Comparison of ENCODE assay signal across 8 cellular contexts in the genomic region with DNA sequence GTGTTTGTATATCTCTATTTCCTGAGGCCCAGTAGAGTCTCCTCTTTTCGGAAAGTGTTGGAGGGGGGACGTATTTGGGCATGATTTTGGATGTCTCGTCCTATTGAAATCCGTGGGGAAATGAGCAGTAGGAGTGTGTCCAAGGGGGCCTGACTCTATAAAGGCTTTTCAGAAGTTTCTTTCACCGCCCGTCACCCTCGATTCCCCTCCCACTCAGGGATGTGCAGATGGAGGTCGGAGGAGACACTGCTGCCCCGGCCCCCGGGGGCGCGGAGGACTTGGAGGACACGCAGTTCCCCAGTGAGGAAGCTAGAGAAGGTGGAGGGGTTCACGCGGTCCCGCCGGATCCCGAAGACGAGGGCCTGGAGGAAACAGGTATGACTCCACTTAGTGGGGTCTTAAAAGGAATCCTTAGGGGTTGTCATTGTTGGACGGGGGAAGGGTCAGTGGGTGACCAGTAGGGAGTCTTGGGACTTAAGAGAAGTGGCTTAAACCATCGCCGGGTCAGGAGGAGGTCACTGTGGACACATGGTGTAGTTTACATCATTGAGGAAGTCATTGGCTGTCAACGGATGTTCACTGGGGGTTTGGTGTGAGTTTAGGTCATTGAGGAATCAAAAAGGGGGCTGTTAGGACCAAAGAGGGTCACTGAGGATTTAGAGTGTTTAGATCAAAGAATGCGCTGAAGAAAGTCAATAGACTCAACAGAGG. TPM values are rescaled to one million over a fixed set of nuclear protein-coding genes. Genes with fewer than 3 reads are reported as not detected.
A peak's percentile ranks its signal among the peaks of the same experiment; 100 is the strongest.
DNase-seq lines count a peak whose midpoint lies in the region; ATAC-seq and TF ChIP-seq lines count a peak whose summit lies in the region.

No MANE protein-coding gene starts in this region.

- ATAC-seq in GM21381 (IDR thresholded peaks at IDR 0.05; ENCODE audit: unreplicated experiment) = peak; percentile 2

- H3K27ac ChIP-seq in SK-N-MC = peak overlapping the region; percentile 93
- H3K27ac ChIP-seq in temporal lobe (ENCODE audit: low read depth, low read length) = peak overlapping the region; percentile 91

- intact Hi-C loops in CD14-positive monocyte (cut with micrococcal nuclease) = loop anchor here in 1 of 2 donors (5.0 to 10.0 kb wide), 3 partner anchors 533 to 1624 kb away; a partner anchor contains a TSS

- peak overlapping the region; percentile 79 for H3K4me3 ChIP-seq in SK-N-MC

- H3K36me3 ChIP-seq in SK-N-MC (ENCODE audit: insufficient read depth, low read length) = no peaks in the 10 kb centered on the region; the same call in 1 of the 2 replicates

- peaks cover 42 to 45% of the 10 kb centered on the region in 2 donors for H3K36me3 Mint-ChIP-seq in CD14-positive monocyte

- peaks cover 1 to 5% (median 2%) of the 10 kb centered on the region in 3 donors for H3K27me3 Mint-ChIP-seq in CD14-positive monocyte (ENCODE audit: low read depth in 3 of 3)

- no peaks in the 10 kb centered on the region for H3K9me3 ChIP-seq in SK-N-MC (ENCODE audit: low read depth, low read length)

- TF ChIP-seq CTCF in CD14-positive monocyte (IDR thresholded peaks at IDR 0.05) = no peak

- H3K4me1 Mint-ChIP-seq in CD14-positive monocyte = peaks cover 30% of the 10 kb centered on the region

- H3K9ac ChIP-seq in SK-N-MC (ENCODE audit: insufficient read length) = peak overlapping the region; percentile 84

- peak; percentile 86 for DNase-seq in CD14-positive monocyte (ENCODE audit: low spot score)
- no peak for DNase-seq in SK-N-MC (ENCODE audit: low read depth, low spot score)
- peak; percentile 4 for DNase-seq in cerebellar cortex (ENCODE audit: low spot score)
- peak; percentile 45 for DNase-seq in medulla oblongata (ENCODE audit: extremely low spot score)
- DNase-seq in iPS-NIHi11 (ENCODE audit: low spot score) = no peak
- no peak for DNase-seq in NCI-H2171 treated with DMSO at 0.1 percent for 48 hours (lab: John Stamatoyannopoulos, UW)

- peaks cover 0 to 13% (median 0%) of the 10 kb centered on the region in 7 donors for H3K9me3 Mint-ChIP-seq in CD14-positive monocyte

- peak overlapping the region; percentile 91 to 97 for H3K4me3 Mint-ChIP-seq in CD14-positive monocyte

- H3K27ac Mint-ChIP-seq in CD14-positive monocyte = peak overlapping the region; percentile 99 to 100 (median 100)

RNA-seq across cellular contexts. Expression of a gene that starts 0.4 kb away (rescaled TPM):
- 10 to 100 TPM; 26.4 to 35.6 TPM for polyA plus RNA-seq in CD14-positive monocyte
- total RNA-seq in temporal lobe = 8.9 TPM

RNA-seq across cellular contexts. Expression of a gene that starts 7.8 kb away (rescaled TPM):
- polyA plus RNA-seq in CD14-positive monocyte = not detected
- 0.25 TPM for total RNA-seq in temporal lobe

Comparison
In these comparisons a context has a peak if more than half of its experiments do, and no peak if none do; other contexts are left out.
1. DNase-seq: peak in CD14-positive monocyte (single experiment), cerebellar cortex (single experiment) and medulla oblongata (single experiment); none in SK-N-MC (single experiment), iPS-NIHi11 (single experiment) and NCI-H2171 treated with DMSO at 0.1 percent for 48 hours (single experiment).